ENCODE assay signal across 26 cellular contexts in genomic region chr6:12806811-12807210, GRCh38.
"Had no signal": no experiment of that assay in that cellular context is flagged by ENCODE, and none has a peak within 500 bp of the region (broad histone marks: within the 10 kb centered on the region; RNA-seq: fewer than 3 reads in every experiment).

No MANE protein-coding gene starts in this region.

- H3K27ac Mint-ChIP-seq: memory B cell; naive B cell; natural killer cell treated with Interleukin-12 subunit alpha and Interleukin-12 subunit beta and Interleukin-15 and Interleukin-18, amount 100 ng/mL, for 72 hours; progenitor cell of endocrine pancreas; stimulated activated effector memory CD8-positive, alpha-beta T cell treated with anti-CD3 and anti-CD28 coated beads, Interleukin-12 subunit alpha, Interleukin-12 subunit beta, amount 100 ng/mL, for 72 hours had no signal

- H3K27me3 ChIP-seq: hepatocyte, right lobe of liver, stomach, testis, tibial nerve, upper lobe of left lung, vagina had no signal

- H3K27ac ChIP-seq: epithelial cell of prostate, gastroesophageal sphincter, heart left ventricle, hepatocyte, neutrophil, parathyroid adenoma, right lobe of liver, stomach, testis, tibial nerve, upper lobe of left lung, vagina had no signal

- H3K4me3 ChIP-seq: dorsolateral prefrontal cortex, gastroesophageal sphincter, heart left ventricle, hepatocyte, lung, right lobe of liver, stomach, testis, tibial nerve, upper lobe of left lung, vagina had no signal

- DNase-seq: dorsolateral prefrontal cortex; effector CD4-positive, alpha-beta T cell; foreskin fibroblast; heart left ventricle; kidney; naive B cell; right lobe of liver; stimulated activated CD4-positive, alpha-beta T cell treated with anti-CD3 and anti-CD28 coated beads, Interleukin-2, amount 100 ng/mL, for 24 hours; stimulated activated CD4-positive, alpha-beta T cell treated with anti-CD3 and anti-CD28 coated beads, Interleukin-4, amount 100 ng/mL, for 24 hours; stimulated activated naive CD4-positive, alpha-beta T cell treated with Interleukin-2 at 50 U/mL for 16 hours; stomach; testis; upper lobe of left lung had no signal

- H3K36me3 Mint-ChIP-seq: memory B cell; naive B cell; natural killer cell treated with Interleukin-12 subunit alpha and Interleukin-12 subunit beta and Interleukin-15 and Interleukin-18, amount 100 ng/mL, for 72 hours; stimulated activated effector memory CD8-positive, alpha-beta T cell treated with anti-CD3 and anti-CD28 coated beads, Interleukin-12 subunit alpha, Interleukin-12 subunit beta, amount 100 ng/mL, for 72 hours had no signal

- H3K4me1 Mint-ChIP-seq: memory B cell; naive B cell; stimulated activated effector memory CD8-positive, alpha-beta T cell treated with anti-CD3 and anti-CD28 coated beads, Interleukin-12 subunit alpha, Interleukin-12 subunit beta, amount 100 ng/mL, for 72 hours had no signal

- H2AFZ ChIP-seq: hepatocyte, parathyroid adenoma had no signal

- H3K9me3 Mint-ChIP-seq: memory B cell; naive B cell; natural killer cell treated with Interleukin-12 subunit alpha and Interleukin-12 subunit beta and Interleukin-15 and Interleukin-18, amount 100 ng/mL, for 72 hours; neural crest cell had no signal

- H3K4me3 Mint-ChIP-seq: memory B cell; naive B cell; natural killer cell treated with Interleukin-12 subunit alpha and Interleukin-12 subunit beta and Interleukin-15 and Interleukin-18, amount 100 ng/mL, for 72 hours; neural crest cell; stimulated activated effector memory CD8-positive, alpha-beta T cell treated with anti-CD3 and anti-CD28 coated beads, Interleukin-12 subunit alpha, Interleukin-12 subunit beta, amount 100 ng/mL, for 72 hours had no signal

- H3K4me1 ChIP-seq: gastroesophageal sphincter, heart left ventricle, parathyroid adenoma, right lobe of liver, stomach, testis, tibial nerve, upper lobe of left lung, vagina had no signal

- H3K9me3 ChIP-seq: gastroesophageal sphincter, heart left ventricle, neutrophil, right lobe of liver, stomach, testis, tibial nerve, upper lobe of left lung, vagina had no signal

- H3K79me2 ChIP-seq: hepatocyte, parathyroid adenoma had no signal

- H3K9ac ChIP-seq: parathyroid adenoma had no signal

- H3K4me2 ChIP-seq: hepatocyte had no signal

- H3K36me3 ChIP-seq: gastroesophageal sphincter, heart left ventricle, neutrophil, right lobe of liver, stomach, tibial nerve, upper lobe of left lung, vagina had no signal
